ENCODE assay signal across 1 cellular context in genomic region chr11:118689503-118689851, GRCh38.
TF ChIP-seq lines count a peak whose summit lies in the region.

No MANE protein-coding gene starts in this region.

TF ChIP-seq in GM12878, 131 proteins besides CTCF, POLR2A, EP300 and RAD21:
- no peak for TF ChIP-seq USF1 (IDR thresholded peaks at IDR 0.05; ENCODE audit: borderline replicate concordance, extremely low read length, insufficient read depth, low read depth, low read length)
- no peak for TF ChIP-seq SREBF2 (IDR thresholded peaks at IDR 0.05; ENCODE audit: low read length)
- TF ChIP-seq SMAD1 (IDR thresholded peaks at IDR 0.05; ENCODE audit: low read depth, partially characterized antibody) = no peak
- TF ChIP-seq SP1 (IDR thresholded peaks at IDR 0.05; ENCODE audit: low read depth, low read length) = no peak
- no peak for TF ChIP-seq NR2C2 (IDR thresholded peaks at IDR 0.05; ENCODE audit: borderline replicate concordance, control insufficient read depth, insufficient read length, low read depth)
- no peak for TF ChIP-seq NKRF (conservative IDR thresholded peaks at IDR 0.05)
- TF ChIP-seq HDGF (IDR thresholded peaks at IDR 0.05) = no peak
- no peak for TF ChIP-seq NFIC (IDR thresholded peaks at IDR 0.05; ENCODE audit: low read depth, low read length)
- TF ChIP-seq ESRRA (IDR thresholded peaks at IDR 0.05; ENCODE audit: low read length) = no peak
- no peak for TF ChIP-seq PBX3 (IDR thresholded peaks at IDR 0.05; ENCODE audit: insufficient replicate concordance, low read depth, low read length)
- no peak for TF ChIP-seq RFX5 (IDR thresholded peaks at IDR 0.05; ENCODE audit: low read depth, low read length)
- no peak for TF ChIP-seq CREM (IDR thresholded peaks at IDR 0.05; ENCODE audit: low read depth)
- TF ChIP-seq, protein P1, sequence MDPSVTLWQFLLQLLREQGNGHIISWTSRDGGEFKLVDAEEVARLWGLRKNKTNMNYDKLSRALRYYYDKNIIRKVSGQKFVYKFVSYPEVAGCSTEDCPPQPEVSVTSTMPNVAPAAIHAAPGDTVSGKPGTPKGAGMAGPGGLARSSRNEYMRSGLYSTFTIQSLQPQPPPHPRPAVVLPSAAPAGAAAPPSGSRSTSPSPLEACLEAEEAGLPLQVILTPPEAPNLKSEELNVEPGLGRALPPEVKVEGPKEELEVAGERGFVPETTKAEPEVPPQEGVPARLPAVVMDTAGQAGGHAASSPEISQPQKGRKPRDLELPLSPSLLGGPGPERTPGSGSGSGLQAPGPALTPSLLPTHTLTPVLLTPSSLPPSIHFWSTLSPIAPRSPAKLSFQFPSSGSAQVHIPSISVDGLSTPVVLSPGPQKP (IDR thresholded peaks at IDR 0.05; ENCODE audit: low read depth, low read length) = no peak
- TF ChIP-seq HDAC6 (IDR thresholded peaks at IDR 0.05; ENCODE audit: unreplicated experiment) = no peak
